In genomic region chr16:81841709-81842108, GRCh38 we compare ENCODE assay signal across 10 cellular contexts.
DNase-seq lines count a peak whose midpoint lies in the region; ATAC-seq and TF ChIP-seq lines count a peak whose summit lies in the region.
"Had no signal": no experiment of that assay in that cellular context is flagged by ENCODE, and none has a peak within 500 bp of the region (broad histone marks: within the 10 kb centered on the region; RNA-seq: fewer than 3 reads in every experiment).

No MANE protein-coding gene starts in this region.

- POLR2A ChIA-PET in activated CD4-positive, alpha-beta memory T cell treated with anti-CD3 and anti-CD28 coated beads for 36 hours (lab: Charles Lee) = no interaction called here
- POLR2A ChIA-PET in activated CD4-positive, alpha-beta memory T cell treated with anti-CD3 and anti-CD28 coated beads, Interleukin-2, amount 10 ng/mL, durations not matched to agents 7 days and 5 days (lab: Charles Lee) = no interaction called here

- no peaks in the 10 kb centered on the region for H3K4me1 Mint-ChIP-seq in activated CD4-positive, alpha-beta memory T cell treated with anti-CD3 and anti-CD28 coated beads for 36 hours (ENCODE audit: low read depth)
- peaks cover 36% of the 10 kb centered on the region for H3K4me1 Mint-ChIP-seq in activated CD4-positive, alpha-beta memory T cell treated with anti-CD3 and anti-CD28 coated beads, Interleukin-2, amount 10 ng/mL, durations not matched to agents 7 days and 5 days
- peaks cover 55 to 68% (median 67%) of the 10 kb centered on the region in 3 donors for H3K4me1 Mint-ChIP-seq in IgD-negative memory B cell
- H3K4me1 Mint-ChIP-seq in stimulated activated effector memory CD8-positive, alpha-beta T cell treated with anti-CD3 and anti-CD28 coated beads, Interleukin-12 subunit alpha, Interleukin-12 subunit beta, amount 100 ng/mL, for 72 hours = peaks cover 26% of the 10 kb centered on the region
- no peaks in the 10 kb centered on the region for H3K4me1 Mint-ChIP-seq in type B pancreatic cell (ENCODE audit: unreplicated experiment)

- H3K27me3 Mint-ChIP-seq in activated CD4-positive, alpha-beta memory T cell treated with anti-CD3 and anti-CD28 coated beads for 36 hours = peaks cover 8% of the 10 kb centered on the region
- H3K27me3 Mint-ChIP-seq in activated CD4-positive, alpha-beta memory T cell treated with anti-CD3 and anti-CD28 coated beads, Interleukin-2, amount 10 ng/mL, durations not matched to agents 7 days and 5 days = peaks cover under 1% of the 10 kb centered on the region
- no peaks in the 10 kb centered on the region for H3K27me3 Mint-ChIP-seq in IgD-negative memory B cell
- H3K27me3 Mint-ChIP-seq in type B pancreatic cell = peaks cover 4% of the 10 kb centered on the region

- peak; percentile 38 for ATAC-seq in HG02588 (IDR thresholded peaks at IDR 0.05; ENCODE audit: unreplicated experiment)
- ATAC-seq in stimulated activated effector memory CD8-positive, alpha-beta T cell treated with anti-CD3 and anti-CD28 coated beads, Interleukin-12 subunit alpha, Interleukin-12 subunit beta, amount 100 ng/mL, for 72 hours = peak; percentile 79

- DNase-seq in activated CD4-positive, alpha-beta memory T cell treated with anti-CD3 and anti-CD28 coated beads for 36 hours = peak; percentile 16
- no peak for DNase-seq in activated CD4-positive, alpha-beta memory T cell treated with anti-CD3 and anti-CD28 coated beads, Interleukin-2, amount 10 ng/mL, durations not matched to agents 7 days and 5 days
- DNase-seq in stimulated activated effector memory CD8-positive, alpha-beta T cell treated with anti-CD3 and anti-CD28 coated beads, Interleukin-12 subunit alpha, Interleukin-12 subunit beta, amount 100 ng/mL, for 72 hours (ENCODE audit: low spot score in 2 of 2) = peak in 1 of 2 donors; percentile 60
- no peak for DNase-seq in GM03348 (ENCODE audit: low spot score)
- DNase-seq in NCI-H1092 treated with DMSO at 0.1 percent for 48 hours (lab: John Stamatoyannopoulos, UW) = no peak
- no peak for DNase-seq in type B pancreatic cell (ENCODE audit: extremely low spot score, unreplicated experiment)
- DNase-seq: adrenal gland, NCI-H748 treated with DMSO at 0.1 percent for 48 hours had no signal

- intact Hi-C loops in activated CD4-positive, alpha-beta memory T cell treated with anti-CD3 and anti-CD28 coated beads for 36 hours (cut with micrococcal nuclease) = no loop called here

- TF ChIP-seq CTCF in type B pancreatic cell (conservative IDR thresholded peaks at IDR 0.05) = no peak

- CTCF ChIA-PET in activated CD4-positive, alpha-beta memory T cell treated with anti-CD3 and anti-CD28 coated beads for 36 hours (lab: Charles Lee) = no interaction called here
- CTCF ChIA-PET in activated CD4-positive, alpha-beta memory T cell treated with anti-CD3 and anti-CD28 coated beads, Interleukin-2, amount 10 ng/mL, durations not matched to agents 7 days and 5 days (lab: Charles Lee) = no interaction called here

- H3K9me3 Mint-ChIP-seq in activated CD4-positive, alpha-beta memory T cell treated with anti-CD3 and anti-CD28 coated beads for 36 hours = no peaks in the 10 kb centered on the region
- no peaks in the 10 kb centered on the region for H3K9me3 Mint-ChIP-seq in activated CD4-positive, alpha-beta memory T cell treated with anti-CD3 and anti-CD28 coated beads, Interleukin-2, amount 10 ng/mL, durations not matched to agents 7 days and 5 days
- H3K9me3 Mint-ChIP-seq in IgD-negative memory B cell = no peaks in the 10 kb centered on the region
- no peaks in the 10 kb centered on the region for H3K9me3 Mint-ChIP-seq in stimulated activated effector memory CD8-positive, alpha-beta T cell treated with anti-CD3 and anti-CD28 coated beads, Interleukin-12 subunit alpha, Interleukin-12 subunit beta, amount 100 ng/mL, for 72 hours
- no peaks in the 10 kb centered on the region for H3K9me3 Mint-ChIP-seq in type B pancreatic cell

- no peak overlapping the region for H3K27ac Mint-ChIP-seq in activated CD4-positive, alpha-beta memory T cell treated with anti-CD3 and anti-CD28 coated beads for 36 hours
- H3K27ac Mint-ChIP-seq in activated CD4-positive, alpha-beta memory T cell treated with anti-CD3 and anti-CD28 coated beads, Interleukin-2, amount 10 ng/mL, durations not matched to agents 7 days and 5 days = no peak overlapping the region
- H3K27ac Mint-ChIP-seq in IgD-negative memory B cell = peak overlapping the region; percentile 93 to 97 (median 95)
- peak overlapping the region; percentile 12 for H3K27ac Mint-ChIP-seq in stimulated activated effector memory CD8-positive, alpha-beta T cell treated with anti-CD3 and anti-CD28 coated beads, Interleukin-12 subunit alpha, Interleukin-12 subunit beta, amount 100 ng/mL, for 72 hours
- H3K27ac Mint-ChIP-seq in type B pancreatic cell = no peak overlapping the region

- no peaks in the 10 kb centered on the region for H3K36me3 Mint-ChIP-seq in activated CD4-positive, alpha-beta memory T cell treated with anti-CD3 and anti-CD28 coated beads for 36 hours
- no peaks in the 10 kb centered on the region for H3K36me3 Mint-ChIP-seq in activated CD4-positive, alpha-beta memory T cell treated with anti-CD3 and anti-CD28 coated beads, Interleukin-2, amount 10 ng/mL, durations not matched to agents 7 days and 5 days (ENCODE audit: low read depth)
- H3K36me3 Mint-ChIP-seq in IgD-negative memory B cell (peaks cover 4% of the 10 kb centered on the region), type B pancreatic cell (no peaks in the 10 kb centered on the region)
- H3K36me3 Mint-ChIP-seq in stimulated activated effector memory CD8-positive, alpha-beta T cell treated with anti-CD3 and anti-CD28 coated beads, Interleukin-12 subunit alpha, Interleukin-12 subunit beta, amount 100 ng/mL, for 72 hours = no peaks in the 10 kb centered on the region

- no peak overlapping the region for H3K4me3 Mint-ChIP-seq in activated CD4-positive, alpha-beta memory T cell treated with anti-CD3 and anti-CD28 coated beads for 36 hours
- no peak overlapping the region for H3K4me3 Mint-ChIP-seq in activated CD4-positive, alpha-beta memory T cell treated with anti-CD3 and anti-CD28 coated beads, Interleukin-2, amount 10 ng/mL, durations not matched to agents 7 days and 5 days
- H3K4me3 Mint-ChIP-seq in IgD-negative memory B cell (peak overlapping the region; percentile 66 to 83 (median 80)), type B pancreatic cell (no peak overlapping the region)
- peak overlapping the region; percentile 51 for H3K4me3 Mint-ChIP-seq in stimulated activated effector memory CD8-positive, alpha-beta T cell treated with anti-CD3 and anti-CD28 coated beads, Interleukin-12 subunit alpha, Interleukin-12 subunit beta, amount 100 ng/mL, for 72 hours

Comparison
In these comparisons a context has a peak if more than half of its experiments do, and no peak if none do; other contexts are left out.
1. H3K27ac Mint-ChIP-seq: peak in IgD-negative memory B cell (3 of 3) and stimulated activated effector memory CD8-positive, alpha-beta T cell treated with anti-CD3 and anti-CD28 coated beads, Interleukin-12 subunit alpha, Interleukin-12 subunit beta, amount 100 ng/mL, for 72 hours (single experiment); none in activated CD4-positive, alpha-beta memory T cell treated with anti-CD3 and anti-CD28 coated beads for 36 hours (single experiment), activated CD4-positive, alpha-beta memory T cell treated with anti-CD3 and anti-CD28 coated beads, Interleukin-2, amount 10 ng/mL, durations not matched to agents 7 days and 5 days (single experiment) and type B pancreatic cell (single experiment).
2. H3K4me3 Mint-ChIP-seq: peak in IgD-negative memory B cell (4 of 4) and stimulated activated effector memory CD8-positive, alpha-beta T cell treated with anti-CD3 and anti-CD28 coated beads, Interleukin-12 subunit alpha, Interleukin-12 subunit beta, amount 100 ng/mL, for 72 hours (single experiment); none in activated CD4-positive, alpha-beta memory T cell treated with anti-CD3 and anti-CD28 coated beads for 36 hours (single experiment), activated CD4-positive, alpha-beta memory T cell treated with anti-CD3 and anti-CD28 coated beads, Interleukin-2, amount 10 ng/mL, durations not matched to agents 7 days and 5 days (single experiment) and type B pancreatic cell (single experiment).